In genomic region chrX:39492495-39493162, GRCh38 we compare ENCODE assay signal across 11 cellular contexts.
DNase-seq lines count a peak whose midpoint lies in the region; ATAC-seq, FAIRE-seq and TF ChIP-seq lines count a peak whose summit lies in the region.
"Had no signal": no experiment of that assay in that cellular context is flagged by ENCODE, and none has a peak within 500 bp of the region (broad histone marks: within the 10 kb centered on the region; RNA-seq: fewer than 3 reads in every experiment).

No MANE protein-coding gene starts in this region.

- no peak overlapping the region for H3K9ac ChIP-seq in mesendoderm (ENCODE audit: low read length)

- H2BK5ac ChIP-seq in mesendoderm (ENCODE audit: low read length): no peak overlapping the region

- POLR2A ChIA-PET in activated B cell treated with CpG ODN at 0.5 μM for 24 hours (lab: Charles Lee): interaction anchor here (0.6 kb wide), 1 partner anchor 684 kb away, joined by 6 read pairs; no protein-coding TSS in a partner anchor

- H2AK5ac ChIP-seq in mesendoderm (ENCODE audit: low read length): no peak overlapping the region

- DNase-seq in T-helper 1 cell: no peak
- DNase-seq in activated B cell treated with CpG ODN at 0.5 μM for 24 hours: no peak
- no peak for DNase-seq in pancreas
- no peak for DNase-seq in NCI-H1436 treated with DMSO at 0.1 percent for 48 hours (lab: John Stamatoyannopoulos, UW)
- DNase-seq in NCI-H774 (lab: John Stamatoyannopoulos, UW): no peak
- DNase-seq in mesendoderm: no peak

- peaks cover 3% of the 10 kb centered on the region for H3K36me3 Mint-ChIP-seq in T-helper 1 cell treated with Interleukin-12 subunit alpha and Interleukin-12 subunit beta and Interleukin-4 antibody, amounts not matched to agents 30 μg/mL and 1 μg/mL, for 36 hours (ENCODE audit: low read depth)
- H3K36me3 Mint-ChIP-seq in activated B cell treated with CpG ODN at 0.5 μM for 24 hours (ENCODE audit: low read depth): no peaks in the 10 kb centered on the region

- H3K56ac ChIP-seq in mesendoderm (ENCODE audit: low read length): no peak overlapping the region

- H3K27me3 Mint-ChIP-seq in T-helper 1 cell treated with Interleukin-12 subunit alpha and Interleukin-12 subunit beta and Interleukin-4 antibody, amounts not matched to agents 30 μg/mL and 1 μg/mL, for 36 hours (ENCODE audit: low read depth): no peaks in the 10 kb centered on the region
- H3K27me3 Mint-ChIP-seq in activated B cell treated with CpG ODN at 0.5 μM for 24 hours: no peaks in the 10 kb centered on the region

- peaks cover 24% of the 10 kb centered on the region for H3K4me1 Mint-ChIP-seq in T-helper 1 cell treated with Interleukin-12 subunit alpha and Interleukin-12 subunit beta and Interleukin-4 antibody, amounts not matched to agents 30 μg/mL and 1 μg/mL, for 36 hours (ENCODE audit: low read depth)
- peaks cover 46% of the 10 kb centered on the region for H3K4me1 Mint-ChIP-seq in activated B cell treated with CpG ODN at 0.5 μM for 24 hours

- no peak for FAIRE-seq in pancreas (lab: Jason Lieb, UNC)
- FAIRE-seq: A204.1 had no signal

- H3K79me2 ChIP-seq in mesendoderm (ENCODE audit: control insufficient read depth, insufficient read depth, low read length): no peaks in the 10 kb centered on the region

- H3K4me3 Mint-ChIP-seq in T-helper 1 cell treated with Interleukin-12 subunit alpha and Interleukin-12 subunit beta and Interleukin-4 antibody, amounts not matched to agents 30 μg/mL and 1 μg/mL, for 36 hours: no peak overlapping the region
- peak overlapping the region; percentile 52 for H3K4me3 Mint-ChIP-seq in activated B cell treated with CpG ODN at 0.5 μM for 24 hours

- no peak overlapping the region for H2BK15ac ChIP-seq in mesendoderm (replicated peaks; ENCODE audit: low read depth)

- intact Hi-C loops in activated B cell treated with CpG ODN at 0.5 μM for 24 hours (cut with micrococcal nuclease): loop anchor here (5.0 kb wide), 4 partner anchors 50 to 605 kb away; partner anchors contain the start of gene BCOR
- intact Hi-C loops in pancreas (cut with DNase I): no loop called here

- H3K23ac ChIP-seq in mesendoderm (ENCODE audit: low read length): no peak overlapping the region

- 38 to 61% methylated on average over 6 of the region's 6 CpGs for WGBS in pancreas, 2 donors
- no CpG with 5 or more reads among the region's 6 CpGs for WGBS in mesendoderm (ENCODE audit: extremely low coverage, insufficient coverage, low lambda C conversion rate)

- H3K27ac Mint-ChIP-seq in T-helper 1 cell treated with Interleukin-12 subunit alpha and Interleukin-12 subunit beta and Interleukin-4 antibody, amounts not matched to agents 30 μg/mL and 1 μg/mL, for 36 hours: peak overlapping the region; percentile 55
- H3K27ac Mint-ChIP-seq in activated B cell treated with CpG ODN at 0.5 μM for 24 hours: peak overlapping the region; percentile 84

- H3K9me3 ChIP-seq in pancreas: no peaks in the 10 kb centered on the region
- H3K9me3 ChIP-seq: prostate gland had no signal

- H3K18ac ChIP-seq in mesendoderm (ENCODE audit: low read length): no peak overlapping the region

- H3K4ac ChIP-seq in mesendoderm (ENCODE audit: low read depth, low read length): no peak overlapping the region

- peaks cover 3% of the 10 kb centered on the region for H3K9me3 Mint-ChIP-seq in T-helper 1 cell treated with Interleukin-12 subunit alpha and Interleukin-12 subunit beta and Interleukin-4 antibody, amounts not matched to agents 30 μg/mL and 1 μg/mL, for 36 hours
- H3K9me3 Mint-ChIP-seq in activated B cell treated with CpG ODN at 0.5 μM for 24 hours: no peaks in the 10 kb centered on the region

- TF ChIP-seq CTCF in activated B cell treated with CpG ODN at 0.5 μM for 24 hours (IDR thresholded peaks at IDR 0.05) (no peak), pancreas (IDR thresholded peaks at IDR 0.05) (no peak)

- H3K27ac ChIP-seq in pancreas: no peak overlapping the region
- no peak overlapping the region for H3K27ac ChIP-seq in mesendoderm (ENCODE audit: low read depth, low read length)
- H3K27ac ChIP-seq: prostate gland, VCaP had no signal

- H3K79me1 ChIP-seq in mesendoderm (ENCODE audit: low read length): no peaks in the 10 kb centered on the region

- H4K8ac ChIP-seq in mesendoderm (ENCODE audit: low read depth, low read length): no peak overlapping the region

- ATAC-seq in HG02981 (IDR thresholded peaks at IDR 0.05; ENCODE audit: unreplicated experiment) (peak; percentile 50), activated B cell treated with CpG ODN at 0.5 μM for 24 hours (ENCODE audit: low read depth) (peak; percentile 64), pancreas (peak in 3 of 4 donors; percentile 44 to 71 (median 62))

- H3K4me2 ChIP-seq in mesendoderm (ENCODE audit: low read length): no peak overlapping the region

- H3K4me3 ChIP-seq in pancreas (no peak overlapping the region), mesendoderm (ENCODE audit: low read length) (no peak overlapping the region)
- H3K4me3 ChIP-seq: prostate gland had no signal

- H3K36me3 ChIP-seq in pancreas: no peaks in the 10 kb centered on the region
- H3K36me3 ChIP-seq in mesendoderm (ENCODE audit: control insufficient read depth, insufficient read depth, low read length): no peaks in the 10 kb centered on the region
- H3K36me3 ChIP-seq: prostate gland had no signal

- H4K5ac ChIP-seq in mesendoderm (ENCODE audit: low read length): no peak overlapping the region

- CTCF ChIA-PET in activated B cell treated with CpG ODN at 0.5 μM for 24 hours (lab: Charles Lee): interaction anchor here (1.0 kb wide), 1 partner anchor 15 kb away, joined by 3 read pairs; no protein-coding TSS in a partner anchor

- H3K4me1 ChIP-seq in pancreas (no peaks in the 10 kb centered on the region), mesendoderm (ENCODE audit: control insufficient read depth, low read depth, low read length) (no peaks in the 10 kb centered on the region)
- H3K4me1 ChIP-seq: prostate gland had no signal

- peaks cover 0 to 6% (median 0%) of the 10 kb centered on the region in 4 donors for H3K27me3 ChIP-seq in pancreas
- no peaks in the 10 kb centered on the region for H3K27me3 ChIP-seq in mesendoderm (ENCODE audit: insufficient read depth, low read length, poor library complexity)

- H2BK120ac ChIP-seq in mesendoderm (ENCODE audit: low read depth, low read length): no peak overlapping the region
